In the genomic region with DNA sequence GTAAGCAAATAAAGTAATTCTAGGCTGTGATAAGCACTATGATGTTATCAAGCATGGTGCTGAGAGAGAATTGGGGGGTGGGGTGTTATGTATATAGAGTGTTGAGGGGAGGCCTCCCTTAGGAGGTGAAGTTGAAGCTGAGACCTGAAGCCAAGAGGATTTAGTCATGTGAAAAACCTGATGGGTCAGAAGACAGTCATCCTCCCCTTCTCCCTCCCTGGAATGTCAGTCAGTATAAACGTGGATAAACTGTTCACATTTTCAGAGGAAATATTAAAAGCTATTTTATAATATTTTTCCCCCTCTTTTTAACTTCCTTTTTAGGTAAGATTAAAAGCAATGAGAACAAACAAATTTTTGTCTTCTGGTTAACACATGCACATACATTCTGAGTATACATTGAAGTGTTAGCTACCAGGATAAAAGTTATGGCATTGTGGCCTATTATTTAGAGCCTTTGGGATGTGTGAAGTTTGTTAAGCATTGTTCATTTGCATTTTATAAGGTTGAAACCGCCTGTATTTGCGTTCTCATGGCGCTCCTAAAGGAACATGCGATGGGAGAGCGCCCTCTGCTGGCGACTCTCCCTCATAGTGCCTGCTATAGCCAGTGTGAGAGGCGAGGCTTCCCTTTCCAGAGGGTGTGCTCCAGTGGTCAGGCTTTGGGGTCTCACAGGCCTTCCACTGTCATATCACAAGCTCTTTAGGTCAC, we compare ENCODE assay signal across 8 cellular contexts. TPM values are rescaled to one million over a fixed set of nuclear protein-coding genes. Genes with fewer than 3 reads are reported as not detected.
DNase-seq lines count a peak whose midpoint lies in the region; ATAC-seq and TF ChIP-seq lines count a peak whose summit lies in the region.

No MANE protein-coding gene starts in this region.

- H3K9me3 ChIP-seq in adipocyte (ENCODE audit: control insufficient read depth, low read length) (no peaks in the 10 kb centered on the region), heart right ventricle (no peaks in the 10 kb centered on the region), prostate gland (no peaks in the 10 kb centered on the region), upper lobe of right lung (no peaks in the 10 kb centered on the region)

- DNase-seq in AG09319 (ENCODE audit: extremely low read depth, low read depth) (peak; percentile 32), GM19240 (ENCODE audit: insufficient read length, low spot score) (peak; percentile 34), NCI-H1048 (lab: John Stamatoyannopoulos, UW) (peak; percentile 70), T-cell (peak; percentile 48 to 83 (median 76)), adipocyte (ENCODE audit: low read depth) (peak; percentile 90), heart right ventricle (peak; percentile 78 to 81), prostate gland (ENCODE audit: low spot score) (peak; percentile 79), upper lobe of right lung (peak; percentile 87)

- peak overlapping the region; percentile 69 to 80 for H3K27ac Mint-ChIP-seq in T-cell

- H3K4me3 ChIP-seq in adipocyte (ENCODE audit: low read length), result no peak overlapping the region
- peak overlapping the region in 1 of 10 donors; percentile 8 for H3K4me3 ChIP-seq in heart right ventricle
- no peak overlapping the region for H3K4me3 ChIP-seq in prostate gland
- H3K4me3 ChIP-seq in upper lobe of right lung, result no peak overlapping the region

- CTCF ChIA-PET in T-cell (lab: Charles Lee), result interaction anchor here (0.5 to 5.5 kb wide), 32 partner anchors 9 to 462 kb away, joined by 3 to 65 read pairs (median 4); a partner anchor contains a TSS

- TF ChIP-seq POLR2A in prostate gland (IDR thresholded peaks at IDR 0.05), result no peak

- H3K27ac ChIP-seq in heart right ventricle, result peak overlapping the region in 3 of 10 donors; percentile 9 to 50 (median 39)
- peak overlapping the region in 1 of 2 donors; percentile 40 for H3K27ac ChIP-seq in prostate gland
- H3K27ac ChIP-seq in upper lobe of right lung, result no peak overlapping the region

- peaks cover 42% of the 10 kb centered on the region for H3K36me3 ChIP-seq in adipocyte (ENCODE audit: control insufficient read depth, insufficient read depth, low read length, severe bottlenecking)
- H3K36me3 ChIP-seq in heart right ventricle, result peaks cover 0 to 53% (median 0%) of the 10 kb centered on the region in 9 donors
- H3K36me3 ChIP-seq in prostate gland, result no peaks in the 10 kb centered on the region
- peaks cover 31% of the 10 kb centered on the region for H3K36me3 ChIP-seq in upper lobe of right lung

- H3K4me1 ChIP-seq in adipocyte (ENCODE audit: control insufficient read depth, insufficient read depth, low read length) (peaks cover 22% of the 10 kb centered on the region), heart right ventricle (peaks cover 0 to 33% (median 17%) of the 10 kb centered on the region in 9 donors), prostate gland (replicated peaks) (peaks cover 3% of the 10 kb centered on the region), upper lobe of right lung (peaks cover 4% of the 10 kb centered on the region)

- H3K9me3 Mint-ChIP-seq in T-cell, result no peaks in the 10 kb centered on the region

- intact Hi-C loops in heart right ventricle (cut with DNase I) (loop anchor here (1.0 to 10.0 kb wide), 6 partner anchors 68 to 570 kb away; a partner anchor contains a TSS), prostate gland (cut with DNase I) (loop anchor here (1.0 kb wide), 1 partner anchor 68 kb away; a partner anchor contains a TSS), upper lobe of right lung (cut with DNase I) (loop anchor here (5.0 kb wide), 1 partner anchor 68 kb away; a partner anchor contains a TSS)

- POLR2A ChIA-PET in T-cell (lab: Charles Lee), result interaction anchor here (0.6 to 1.1 kb wide), 3 partner anchors 28 to 100 kb away, joined by 3 to 10 read pairs (median 3); no protein-coding TSS in a partner anchor

- no peak overlapping the region for H3K4me3 Mint-ChIP-seq in T-cell

- peak overlapping the region; percentile 52 for H3K9ac ChIP-seq in adipocyte (ENCODE audit: low read length)

- WGBS in heart right ventricle, 2 donors, result 1 to 3% methylated on average over 8 of the region's 8 CpGs
- WGBS in prostate gland, result 2% methylated on average over 8 of the region's 8 CpGs

- peaks cover 31 to 39% (median 33%) of the 10 kb centered on the region in 3 donors for H3K4me1 Mint-ChIP-seq in T-cell

- H3K36me3 Mint-ChIP-seq in T-cell, result peaks cover 11% of the 10 kb centered on the region

- peak; percentile 96 for TF ChIP-seq CTCF in AG09319 (IDR thresholded peaks at IDR 0.05; ENCODE audit: low read depth, low read length)
- peak; percentile 80 to 99 (median 96) for TF ChIP-seq CTCF in heart right ventricle (IDR thresholded peaks at IDR 0.05)
- TF ChIP-seq CTCF in prostate gland (IDR thresholded peaks at IDR 0.05), result peak; percentile 95 to 99 (median 96)
- TF ChIP-seq CTCF in upper lobe of right lung (IDR thresholded peaks at IDR 0.05), result peak; percentile 98

- H3K27me3 ChIP-seq in adipocyte (replicated peaks; ENCODE audit: control insufficient read depth, insufficient read depth, low read length) (no peaks in the 10 kb centered on the region), heart right ventricle (no peaks in the 10 kb centered on the region), prostate gland (replicated peaks; ENCODE audit: insufficient read depth) (no peaks in the 10 kb centered on the region), upper lobe of right lung (no peaks in the 10 kb centered on the region)

- no peaks in the 10 kb centered on the region for H3K27me3 Mint-ChIP-seq in T-cell

- ATAC-seq in T-cell (replicated peaks in 1 of 4), result peak; percentile 73 to 85 (median 78)
- peak; percentile 89 to 96 (median 95) for ATAC-seq in heart right ventricle
- ATAC-seq in upper lobe of right lung, result peak; percentile 99

RNA-seq across cellular contexts. Expression of a gene that starts 35.4 kb away (rescaled TPM):
- total RNA-seq in T-cell (10 to 100 TPM; 38.2 to 45.6 (median 44.1) TPM), heart right ventricle (1 to 10 TPM in 4 of 10 donors, under 1 TPM in 6; 0.11 to 5.0 (median 0.69) TPM), prostate gland (10 to 100 TPM; 34.6 to 53.5 TPM), upper lobe of right lung (71.4 TPM)
- polyA plus RNA-seq in heart right ventricle, result 1 to 10 TPM in 1 of 2 donors, under 1 TPM in 1; 0.95 to 1.3 TPM

Comparison
In these comparisons a context has a peak if more than half of its experiments do, and no peak if none do; other contexts are left out.
1. DNase-seq: peak in every context shown above with its lines; median percentile 90 in adipocyte; 87 in upper lobe of right lung; 80 in heart right ventricle; 79 in prostate gland; 76 in T-cell; 70 in NCI-H1048; 34 in GM19240; 32 in AG09319.
2. RNA of a gene that starts 35.4 kb away (total RNA-seq): 71.4 TPM in upper lobe of right lung (single experiment), 34.6 to 53.5 TPM in prostate gland and 38.2 to 45.6 TPM in T-cell; 0.11 to 5.0 TPM in heart right ventricle; every median in the first group is over 4 times any median in the second.
3. Peak in every context shown above with its lines, with median percentiles within 50 percentile points of each other: CTCF ChIP-seq and ATAC-seq.